ENCODE assay signal across 10 cellular contexts in the genomic region with DNA sequence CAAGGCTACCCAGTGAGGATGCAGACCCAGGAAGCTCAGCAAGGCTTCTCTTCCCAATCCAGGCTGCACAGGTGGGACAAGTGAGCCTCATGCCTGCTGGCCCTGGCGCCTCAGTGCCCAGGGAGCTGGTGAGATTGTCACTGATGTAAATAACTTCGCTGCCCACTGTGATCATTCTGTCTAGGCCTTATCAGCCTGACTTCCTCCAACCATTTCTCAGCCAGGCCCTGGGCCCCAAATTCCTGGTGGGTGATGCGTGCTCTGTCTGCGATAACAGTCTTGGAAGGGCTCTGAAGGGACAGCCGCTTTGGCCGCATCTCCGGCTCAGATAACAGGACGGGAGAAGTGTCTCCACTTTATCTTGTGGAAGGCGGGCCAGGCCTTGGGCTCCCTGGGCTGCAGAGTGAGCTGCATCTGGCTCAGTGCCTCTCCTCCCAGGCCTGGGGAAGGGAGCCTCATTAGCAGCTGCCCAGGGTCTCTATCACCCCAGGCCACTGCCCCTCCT. TPM values are rescaled to one million over a fixed set of nuclear protein-coding genes. Genes with fewer than 3 reads are reported as not detected.
A peak's percentile ranks its signal among the peaks of the same experiment; 100 is the strongest.
DNase-seq lines count a peak whose midpoint lies in the region; ATAC-seq and TF ChIP-seq lines count a peak whose summit lies in the region.
"Had no signal": no experiment of that assay in that cellular context is flagged by ENCODE, and none has a peak within 500 bp of the region (broad histone marks: within the 10 kb centered on the region; RNA-seq: fewer than 3 reads in every experiment).

No MANE protein-coding gene starts in this region.

- H3K9ac ChIP-seq in neuronal stem cell (ENCODE audit: low read depth, low read length, poor library complexity) = no peak overlapping the region

- TF ChIP-seq POLR2A in gastroesophageal sphincter (IDR thresholded peaks at IDR 0.05) = no peak

- H2BK12ac ChIP-seq in neuronal stem cell (ENCODE audit: low read length) = no peak overlapping the region

- H3K9me3 ChIP-seq in gastroesophageal sphincter (no peaks in the 10 kb centered on the region), neuronal stem cell (replicated peaks in 1 of 2; ENCODE audit: control insufficient read depth in 2 of 2, insufficient read depth in 1 of 2, low read depth in 1 of 2, low read length in 2 of 2) (peaks cover 0 to 2% of the 10 kb centered on the region in 2 donors)
- H3K9me3 ChIP-seq: ovary had no signal

- ATAC-seq in gastroesophageal sphincter = peak; percentile 23

- H3K36me3 ChIP-seq in gastroesophageal sphincter (no peaks in the 10 kb centered on the region), neuronal stem cell (replicated peaks in 1 of 2; ENCODE audit: control insufficient read depth in 2 of 2, insufficient read depth in 2 of 2, low read length in 2 of 2) (no peaks in the 10 kb centered on the region)
- H3K36me3 ChIP-seq: ovary had no signal

- H3K27ac ChIP-seq in RWPE1 (peak overlapping the region; percentile 87), gastroesophageal sphincter (peak overlapping the region in 3 of 4 donors; percentile 36 to 80 (median 76)), neuronal stem cell (replicated peaks; ENCODE audit: low read length) (no peak overlapping the region)
- H3K27ac ChIP-seq: ovary had no signal

- H3K27me3 ChIP-seq in gastroesophageal sphincter = peaks cover 51% of the 10 kb centered on the region
- peaks cover 0 to 30% (median 23%) of the 10 kb centered on the region in 3 experiments for H3K27me3 ChIP-seq in neuronal stem cell (ENCODE audit: control insufficient read depth in 3 of 3, insufficient read depth in 3 of 3, low read depth in 1 of 3, low read length in 3 of 3)
- H3K27me3 ChIP-seq: ovary had no signal

- no peak overlapping the region for H3K14ac ChIP-seq in neuronal stem cell (ENCODE audit: low read length)

- TF ChIP-seq EP300 in gastroesophageal sphincter (IDR thresholded peaks at IDR 0.05) = no peak

- H3K4me3 ChIP-seq in gastroesophageal sphincter = no peak overlapping the region
- H3K4me3 ChIP-seq in neuronal stem cell (ENCODE audit: low read length in 2 of 2) = no peak overlapping the region
- H3K4me3 ChIP-seq: ovary had no signal

- peak; percentile 90 for DNase-seq in ELF-1 (ENCODE audit: low read depth, low spot score)
- no peak for DNase-seq in RWPE1 (ENCODE audit: low spot score)
- DNase-seq in neuronal stem cell (ENCODE audit: low spot score) = no peak
- no peak for DNase-seq in NCI-H748 treated with DMSO at 0.1 percent for 48 hours (lab: John Stamatoyannopoulos, UW)
- no peak for DNase-seq in HK-2 (ENCODE audit: unreplicated experiment)
- no peak for DNase-seq in activated gamma-delta T cell (lab: John Stamatoyannopoulos, UW)
- DNase-seq in C1 segment of cervical spinal cord (lab: John Stamatoyannopoulos, UW) = no peak
- DNase-seq: NCI-H1417 had no signal

- TF ChIP-seq CTCF in RWPE1 (conservative IDR thresholded peaks at IDR 0.05; ENCODE audit: low read depth) (no peak), gastroesophageal sphincter (IDR thresholded peaks at IDR 0.05) (no peak)

- peak overlapping the region; percentile 60 for H2AFZ ChIP-seq in neuronal stem cell (ENCODE audit: low read length)

- 80 to 100% methylated on average over 1 to 2 of the region's 9 CpGs for WGBS in gastroesophageal sphincter (ENCODE audit: low coverage in 1 of 2), 2 donors
- no CpG with 5 or more reads among the region's 9 CpGs for WGBS in neuronal stem cell (ENCODE audit: extremely low coverage in 2 of 2, insufficient read length in 2 of 2, insufficient replicate concordance in 1 of 2), 2 donors

- H3K4ac ChIP-seq in neuronal stem cell (ENCODE audit: low read length) = no peak overlapping the region

- no peak overlapping the region for H2BK5ac ChIP-seq in neuronal stem cell (ENCODE audit: low read length)

- no peak overlapping the region for H4K8ac ChIP-seq in neuronal stem cell (ENCODE audit: low read depth, low read length)

- H2BK15ac ChIP-seq in neuronal stem cell (ENCODE audit: low read length) = peak overlapping the region; percentile 34

- H3K4me1 ChIP-seq in gastroesophageal sphincter (peaks cover 0 to 50% (median 11%) of the 10 kb centered on the region in 3 donors), neuronal stem cell (ENCODE audit: control insufficient read depth in 2 of 2, insufficient read depth in 1 of 2, low read depth in 1 of 2, low read length in 2 of 2) (peaks cover 9 to 15% of the 10 kb centered on the region in 2 donors)

- no peak overlapping the region for H3K4me2 ChIP-seq in neuronal stem cell (ENCODE audit: insufficient read depth, low read length, poor library complexity, severe bottlenecking)

- POLR2A ChIA-PET in RWPE1 (lab: Yijun Ruan, JAX; ENCODE audit: low non-redundant PET) = no interaction called here

- no peak overlapping the region for H3K23ac ChIP-seq in neuronal stem cell (ENCODE audit: low read depth, low read length, poor library complexity)

- CTCF ChIA-PET in RWPE1 (lab: Yijun Ruan, JAX) = interaction anchor here (0.6 kb wide), 2 partner anchors 334 to 343 kb away, joined by 3 read pairs; no protein-coding TSS in a partner anchor

- no peak overlapping the region for H4K91ac ChIP-seq in neuronal stem cell (ENCODE audit: low read depth, low read length, poor library complexity)

- no peak overlapping the region for H2AK5ac ChIP-seq in neuronal stem cell (ENCODE audit: low read depth, low read length)

- H3K18ac ChIP-seq in neuronal stem cell (ENCODE audit: low read length) = no peak overlapping the region

- H2BK120ac ChIP-seq in neuronal stem cell (ENCODE audit: low read depth, low read length) = no peak overlapping the region

- no peaks in the 10 kb centered on the region for H3K79me1 ChIP-seq in neuronal stem cell (ENCODE audit: low read depth, low read length)

RNA-seq across cellular contexts. Expression of a gene that starts 2.2 kb away (rescaled TPM):
- total RNA-seq in gastroesophageal sphincter = 100 to 1,000 TPM in 3 of 4 donors, 10 to 100 TPM in 1; 85.9 to 187 (median 117) TPM
- polyA plus RNA-seq in neuronal stem cell (2013, experiment 1 of 2) = 12.1 TPM
- 12.3 TPM for polyA plus RNA-seq in neuronal stem cell (2013, experiment 2 of 2)
